12 cellular contexts compared by ENCODE assay signal in the genomic region with DNA sequence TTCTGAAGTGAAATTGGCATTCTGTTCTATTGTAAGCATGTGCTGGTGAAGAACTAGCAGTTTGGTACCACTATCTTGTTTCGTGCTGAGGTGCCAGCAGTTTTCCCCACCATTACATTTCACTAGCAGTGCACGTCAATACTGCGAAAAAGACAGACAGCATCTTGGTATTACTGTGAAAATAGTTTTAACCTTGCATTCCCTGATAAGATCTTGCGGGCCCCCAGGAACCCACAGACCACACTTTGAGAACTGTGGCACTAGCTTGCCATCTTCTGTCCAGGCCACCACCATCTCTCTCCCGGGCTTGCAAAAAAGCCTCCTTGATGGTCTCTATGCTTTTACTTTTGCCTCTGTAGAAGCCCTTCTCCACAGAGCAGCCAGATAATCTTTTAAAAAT.
DNase-seq lines count a peak whose midpoint lies in the region; ATAC-seq, FAIRE-seq and TF ChIP-seq lines count a peak whose summit lies in the region.
"Had no signal": no experiment of that assay in that cellular context is flagged by ENCODE, and none has a peak within 500 bp of the region (broad histone marks: within the 10 kb centered on the region; RNA-seq: fewer than 3 reads in every experiment).

No MANE protein-coding gene starts in this region.

- H3K27ac ChIP-seq in small intestine (ENCODE audit: low read depth in 1 of 2, low read length in 1 of 2), result no peak overlapping the region
- H3K27ac ChIP-seq: gastrocnemius medialis, neutrophil had no signal

- WGBS in small intestine, 3 donors, result 82 to 85% (median 85%) methylated on average over 5 of the region's 5 CpGs

- H3K4me3 ChIP-seq in small intestine (ENCODE audit: low read depth in 1 of 2, low read length in 2 of 2) (no peak overlapping the region), mucosa of descending colon (no peak overlapping the region), H7 (ENCODE audit: insufficient read depth, low read depth, low read length) (no peak overlapping the region)
- H3K4me3 ChIP-seq: gastrocnemius medialis had no signal

- FAIRE-seq in small intestine (lab: Jason Lieb, UNC), result no peak

- H3K4me1 ChIP-seq in small intestine (ENCODE audit: control insufficient read depth in 2 of 2, insufficient read depth in 1 of 2, low read depth in 1 of 2, low read length in 1 of 2) (no peaks in the 10 kb centered on the region), mucosa of descending colon (ENCODE audit: low read depth) (no peaks in the 10 kb centered on the region)

- H3K9me3 ChIP-seq in small intestine (ENCODE audit: control insufficient read depth, low read depth) (no peaks in the 10 kb centered on the region), mucosa of descending colon (peaks cover 8% of the 10 kb centered on the region)
- H3K9me3 ChIP-seq: gastrocnemius medialis, neutrophil had no signal

- H3K36me3 ChIP-seq in small intestine (ENCODE audit: control insufficient read depth in 2 of 2, insufficient read depth in 2 of 2, low read length in 2 of 2), result no peaks in the 10 kb centered on the region
- H3K36me3 ChIP-seq in mucosa of descending colon (ENCODE audit: low read depth), result no peaks in the 10 kb centered on the region
- H3K36me3 ChIP-seq in H7 (replicated peaks; ENCODE audit: control insufficient read depth, insufficient read depth, low read length), result no peaks in the 10 kb centered on the region
- H3K36me3 ChIP-seq: gastrocnemius medialis, neutrophil had no signal

- ATAC-seq in HG02571 (IDR thresholded peaks at IDR 0.05; ENCODE audit: unreplicated experiment), result no peak
- no peak for ATAC-seq in mucosa of descending colon
- ATAC-seq: gastrocnemius medialis had no signal

- intact Hi-C loops in mucosa of descending colon (cut with DNase I, micrococcal nuclease), result no loop called here

- TF ChIP-seq CTCF in mucosa of descending colon (IDR thresholded peaks at IDR 0.05), result no peak

- no peaks in the 10 kb centered on the region for H3K27me3 ChIP-seq in small intestine (ENCODE audit: control insufficient read depth in 2 of 2, insufficient read depth in 2 of 2, low read length in 2 of 2)
- H3K27me3 ChIP-seq in H7 (ENCODE audit: control insufficient read depth, insufficient read depth, low read length), result no peaks in the 10 kb centered on the region
- H3K27me3 ChIP-seq: gastrocnemius medialis, neutrophil had no signal

- DNase-seq in activated CD4-positive, alpha-beta T cell treated with anti-CD3 and anti-CD28 coated beads for 48 hours, result peak; percentile 78
- DNase-seq in activated T-helper 1 cell treated with Interleukin-2 at 50 U/mL for 16 hours (ENCODE audit: low read depth) (peak; percentile 32), small intestine (peak; percentile 6), mucosa of descending colon (no peak), H7 (no peak)
- peak; percentile 31 for DNase-seq in stimulated activated naive CD4-positive, alpha-beta T cell treated with Interleukin-2 at 50 U/mL for 16 hours (lab: John Stamatoyannopoulos, UW)
- DNase-seq: cortex of kidney, DMS153, gastrocnemius medialis, NCI-H526 treated with DMSO at 0.1 percent for 48 hours had no signal

Comparison
In these comparisons a context has a peak if more than half of its experiments do, and no peak if none do; other contexts are left out.
1. DNase-seq: peak in activated CD4-positive, alpha-beta T cell treated with anti-CD3 and anti-CD28 coated beads for 48 hours (single experiment), activated T-helper 1 cell treated with Interleukin-2 at 50 U/mL for 16 hours (single experiment), small intestine (single experiment) and stimulated activated naive CD4-positive, alpha-beta T cell treated with Interleukin-2 at 50 U/mL for 16 hours (single experiment); none in mucosa of descending colon (0 of 3) and H7 (single experiment).